ENCODE assay signal across 8 cellular contexts in the genomic region with DNA sequence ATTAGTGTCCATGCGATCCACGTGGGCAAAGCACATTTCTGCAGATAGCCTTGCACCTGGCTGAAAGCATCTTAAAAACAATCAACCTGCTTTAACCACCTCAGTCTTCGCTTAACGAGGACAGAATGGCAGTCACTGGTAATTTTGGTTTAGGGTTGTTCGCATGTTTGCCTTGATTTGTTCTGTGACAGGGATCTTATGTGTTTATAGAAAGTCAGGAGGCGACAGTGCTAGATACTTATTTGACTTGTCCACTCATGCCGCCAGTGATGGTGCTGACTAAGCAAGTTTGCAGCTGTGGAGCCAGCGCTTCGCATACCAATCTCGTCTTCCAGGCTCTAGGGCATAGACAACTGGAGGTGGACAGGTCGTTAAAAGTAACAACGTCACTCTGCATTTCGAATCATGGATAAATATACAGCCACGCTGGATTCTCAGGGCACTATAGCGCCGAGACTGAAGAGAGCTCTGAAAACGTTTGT. TPM values are rescaled to one million over a fixed set of nuclear protein-coding genes. Genes with fewer than 3 reads are reported as not detected.
DNase-seq lines count a peak whose midpoint lies in the region; ATAC-seq and TF ChIP-seq lines count a peak whose summit lies in the region.

No MANE protein-coding gene starts in this region.

- 0 out of 2 replicates have a peak, but pooled peaks cover 4% of the 10 kb centered on the region for H3K36me3 ChIP-seq in ACC112 (ENCODE audit: insufficient read depth, low read length)

- H3K4me1 Mint-ChIP-seq in WTC11, result peaks cover 21% of the 10 kb centered on the region

- peaks cover 4% of the 10 kb centered on the region for H3K27me3 Mint-ChIP-seq in WTC11 (ENCODE audit: low read depth)

- DNase-seq in WTC11 (ENCODE audit: low spot score) (peak; percentile 17), skeletal muscle cell (ENCODE audit: low read depth) (no peak), GM20000 (ENCODE audit: low spot score) (no peak)
- DNase-seq in stimulated activated CD4-positive, alpha-beta T cell treated with anti-CD3 and anti-CD28 coated beads, Interleukin-2, amount 100 ng/mL, for 24 hours, result no peak
- DNase-seq in effector CD8-positive, alpha-beta T cell (lab: John Stamatoyannopoulos, UW), result no peak

- H3K27me3 ChIP-seq in ACC112 (ENCODE audit: insufficient read depth, low read length), result peaks cover 22% of the 10 kb centered on the region

- no peak overlapping the region for H3K27ac ChIP-seq in ACC112 (ENCODE audit: low read depth, low read length)

- peak overlapping the region; percentile 94 for H2AFZ ChIP-seq in ACC112 (ENCODE audit: low read length, unreplicated experiment)

- H3K79me2 ChIP-seq in ACC112 (ENCODE audit: control insufficient read depth, insufficient read depth, low read length, unreplicated experiment), result peaks cover 22% of the 10 kb centered on the region

- H3K4me1 ChIP-seq in ACC112 (ENCODE audit: control insufficient read depth, insufficient read depth, low read length, unreplicated experiment), result peaks cover 13% of the 10 kb centered on the region

- peaks cover 18% of the 10 kb centered on the region for H3K36me3 Mint-ChIP-seq in WTC11

- POLR2A ChIA-PET in WTC11 (lab: Charles Lee), result interaction anchor here (0.6 to 2.6 kb wide), 6 partner anchors 9 to 130 kb away, joined by 3 to 24 read pairs (median 4); a partner anchor contains a TSS

- TF ChIP-seq CTCF in GM12875 (IDR thresholded peaks at IDR 0.05; ENCODE audit: borderline replicate concordance, insufficient read depth, low read depth, low read length) (no peak), WTC11 (IDR thresholded peaks at IDR 0.05) (no peak), GM20000 (IDR thresholded peaks at IDR 0.05; ENCODE audit: extremely low read depth, missing control alignments) (no peak)

- H3K4me3 Mint-ChIP-seq in WTC11, result peak overlapping the region; percentile 93

- CTCF ChIA-PET in WTC11 (lab: Charles Lee), result interaction anchor here (1.0 to 2.3 kb wide), 4 partner anchors 15 to 406 kb away, joined by 3 to 7 read pairs (median 4); a partner anchor contains a TSS

- no peak for ATAC-seq in WTC11

- H3K4me3 ChIP-seq in ACC112 (ENCODE audit: low read depth, low read length), result peak overlapping the region; percentile 97
- H3K4me3 ChIP-seq in GM12875 (ENCODE audit: low read depth, low read length), result peak overlapping the region; percentile 97
- H3K4me3 ChIP-seq in iPS-11a (ENCODE audit: low read depth, low read length), result peak overlapping the region; percentile 83
- H3K4me3 ChIP-seq in skeletal muscle cell (ENCODE audit: low read depth, low read length), result peak overlapping the region; percentile 89

- no peak overlapping the region for H3K27ac Mint-ChIP-seq in WTC11

- no peaks in the 10 kb centered on the region for H3K9me3 Mint-ChIP-seq in WTC11

TF ChIP-seq in WTC11, 78 proteins besides CTCF, POLR2A, EP300 and RAD21:
- TF ChIP-seq NFE2L1 (CRISPR knock-in tag; IDR thresholded peaks at IDR 0.05) (no peak), NR1H2 (CRISPR knock-in tag; IDR thresholded peaks at IDR 0.05) (no peak), ZNF423 (CRISPR knock-in tag; IDR thresholded peaks at IDR 0.05) (no peak), GABPB1 (CRISPR knock-in tag; IDR thresholded peaks at IDR 0.05) (no peak)
- TF ChIP-seq, protein P1, sequence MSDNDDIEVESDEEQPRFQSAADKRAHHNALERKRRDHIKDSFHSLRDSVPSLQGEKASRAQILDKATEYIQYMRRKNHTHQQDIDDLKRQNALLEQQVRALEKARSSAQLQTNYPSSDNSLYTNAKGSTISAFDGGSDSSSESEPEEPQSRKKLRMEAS (CRISPR knock-in tag; IDR thresholded peaks at IDR 0.05), result 0 out of 2 replicates have a peak, but pooled peaks have one; percentile 36
- TF ChIP-seq, protein P2, sequence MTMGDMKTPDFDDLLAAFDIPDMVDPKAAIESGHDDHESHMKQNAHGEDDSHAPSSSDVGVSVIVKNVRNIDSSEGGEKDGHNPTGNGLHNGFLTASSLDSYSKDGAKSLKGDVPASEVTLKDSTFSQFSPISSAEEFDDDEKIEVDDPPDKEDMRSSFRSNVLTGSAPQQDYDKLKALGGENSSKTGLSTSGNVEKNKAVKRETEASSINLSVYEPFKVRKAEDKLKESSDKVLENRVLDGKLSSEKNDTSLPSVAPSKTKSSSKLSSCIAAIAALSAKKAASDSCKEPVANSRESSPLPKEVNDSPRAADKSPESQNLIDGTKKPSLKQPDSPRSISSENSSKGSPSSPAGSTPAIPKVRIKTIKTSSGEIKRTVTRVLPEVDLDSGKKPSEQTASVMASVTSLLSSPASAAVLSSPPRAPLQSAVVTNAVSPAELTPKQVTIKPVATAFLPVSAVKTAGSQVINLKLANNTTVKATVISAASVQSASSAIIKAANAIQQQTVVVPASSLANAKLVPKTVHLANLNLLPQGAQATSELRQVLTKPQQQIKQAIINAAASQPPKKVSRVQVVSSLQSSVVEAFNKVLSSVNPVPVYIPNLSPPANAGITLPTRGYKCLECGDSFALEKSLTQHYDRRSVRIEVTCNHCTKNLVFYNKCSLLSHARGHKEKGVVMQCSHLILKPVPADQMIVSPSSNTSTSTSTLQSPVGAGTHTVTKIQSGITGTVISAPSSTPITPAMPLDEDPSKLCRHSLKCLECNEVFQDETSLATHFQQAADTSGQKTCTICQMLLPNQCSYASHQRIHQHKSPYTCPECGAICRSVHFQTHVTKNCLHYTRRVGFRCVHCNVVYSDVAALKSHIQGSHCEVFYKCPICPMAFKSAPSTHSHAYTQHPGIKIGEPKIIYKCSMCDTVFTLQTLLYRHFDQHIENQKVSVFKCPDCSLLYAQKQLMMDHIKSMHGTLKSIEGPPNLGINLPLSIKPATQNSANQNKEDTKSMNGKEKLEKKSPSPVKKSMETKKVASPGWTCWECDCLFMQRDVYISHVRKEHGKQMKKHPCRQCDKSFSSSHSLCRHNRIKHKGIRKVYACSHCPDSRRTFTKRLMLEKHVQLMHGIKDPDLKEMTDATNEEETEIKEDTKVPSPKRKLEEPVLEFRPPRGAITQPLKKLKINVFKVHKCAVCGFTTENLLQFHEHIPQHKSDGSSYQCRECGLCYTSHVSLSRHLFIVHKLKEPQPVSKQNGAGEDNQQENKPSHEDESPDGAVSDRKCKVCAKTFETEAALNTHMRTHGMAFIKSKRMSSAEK (CRISPR knock-in tag; IDR thresholded peaks at IDR 0.05; ENCODE audit: borderline replicate concordance), result no peak
- TF ChIP-seq, protein P3, sequence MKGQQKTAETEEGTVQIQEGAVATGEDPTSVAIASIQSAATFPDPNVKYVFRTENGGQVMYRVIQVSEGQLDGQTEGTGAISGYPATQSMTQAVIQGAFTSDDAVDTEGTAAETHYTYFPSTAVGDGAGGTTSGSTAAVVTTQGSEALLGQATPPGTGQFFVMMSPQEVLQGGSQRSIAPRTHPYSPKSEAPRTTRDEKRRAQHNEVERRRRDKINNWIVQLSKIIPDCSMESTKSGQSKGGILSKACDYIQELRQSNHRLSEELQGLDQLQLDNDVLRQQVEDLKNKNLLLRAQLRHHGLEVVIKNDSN (CRISPR knock-in tag; IDR thresholded peaks at IDR 0.05), result no peak

RNA-seq across cellular contexts. Expression of a gene that starts 1.2 kb away (rescaled TPM):
- total RNA-seq in WTC11 (2021), result 24.2 to 29.0 TPM (median 25.9 TPM) in 3 replicates
